In the genomic region with DNA sequence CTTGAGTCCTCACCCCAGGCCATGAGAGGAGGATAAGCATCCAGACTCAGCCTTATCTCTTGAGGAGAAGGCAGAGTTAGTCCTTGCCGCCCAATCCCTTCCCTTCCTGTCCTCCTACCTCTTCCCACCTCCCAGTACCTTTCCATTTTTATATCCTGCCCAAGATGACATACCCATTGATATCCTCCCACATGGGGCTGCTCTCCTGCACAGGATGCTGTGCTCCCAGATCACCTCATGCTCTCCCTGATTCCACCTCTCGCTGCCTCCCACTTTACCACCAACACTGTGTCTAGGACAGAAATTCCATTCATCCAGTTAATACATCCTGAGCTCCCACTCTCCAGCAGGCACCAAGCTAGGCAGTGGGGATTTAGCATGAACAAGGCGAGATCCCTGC, we compare ENCODE assay signal across 1 cellular context.
TF ChIP-seq lines count a peak whose summit lies in the region.

No MANE protein-coding gene starts in this region.

TF ChIP-seq in IMR-90, 13 proteins besides CTCF, POLR2A, EP300 and RAD21:
- TF ChIP-seq, protein P1, sequence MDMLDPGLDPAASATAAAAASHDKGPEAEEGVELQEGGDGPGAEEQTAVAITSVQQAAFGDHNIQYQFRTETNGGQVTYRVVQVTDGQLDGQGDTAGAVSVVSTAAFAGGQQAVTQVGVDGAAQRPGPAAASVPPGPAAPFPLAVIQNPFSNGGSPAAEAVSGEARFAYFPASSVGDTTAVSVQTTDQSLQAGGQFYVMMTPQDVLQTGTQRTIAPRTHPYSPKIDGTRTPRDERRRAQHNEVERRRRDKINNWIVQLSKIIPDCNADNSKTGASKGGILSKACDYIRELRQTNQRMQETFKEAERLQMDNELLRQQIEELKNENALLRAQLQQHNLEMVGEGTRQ (IDR thresholded peaks at IDR 0.05; ENCODE audit: low read depth, low read length) = no peak
- TF ChIP-seq MXI1 (IDR thresholded peaks at IDR 0.05; ENCODE audit: borderline replicate concordance, low read depth, low read length) = no peak
- TF ChIP-seq MAZ (IDR thresholded peaks at IDR 0.05; ENCODE audit: borderline replicate concordance, low read depth, low read length) = no peak
- no peak for TF ChIP-seq RFX5 (IDR thresholded peaks at IDR 0.05; ENCODE audit: low read depth, low read length)
- TF ChIP-seq FOS (IDR thresholded peaks at IDR 0.05; ENCODE audit: low read depth, low read length) = no peak
- TF ChIP-seq BHLHE40 (IDR thresholded peaks at IDR 0.05; ENCODE audit: low read depth, low read length) = no peak
- no peak for TF ChIP-seq RCOR1 (IDR thresholded peaks at IDR 0.05; ENCODE audit: insufficient replicate concordance, low read length)
- TF ChIP-seq, protein P2, sequence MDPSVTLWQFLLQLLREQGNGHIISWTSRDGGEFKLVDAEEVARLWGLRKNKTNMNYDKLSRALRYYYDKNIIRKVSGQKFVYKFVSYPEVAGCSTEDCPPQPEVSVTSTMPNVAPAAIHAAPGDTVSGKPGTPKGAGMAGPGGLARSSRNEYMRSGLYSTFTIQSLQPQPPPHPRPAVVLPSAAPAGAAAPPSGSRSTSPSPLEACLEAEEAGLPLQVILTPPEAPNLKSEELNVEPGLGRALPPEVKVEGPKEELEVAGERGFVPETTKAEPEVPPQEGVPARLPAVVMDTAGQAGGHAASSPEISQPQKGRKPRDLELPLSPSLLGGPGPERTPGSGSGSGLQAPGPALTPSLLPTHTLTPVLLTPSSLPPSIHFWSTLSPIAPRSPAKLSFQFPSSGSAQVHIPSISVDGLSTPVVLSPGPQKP (IDR thresholded peaks at IDR 0.05; ENCODE audit: borderline replicate concordance, low read depth, low read length) = no peak
- no peak for TF ChIP-seq CEBPB (IDR thresholded peaks at IDR 0.05; ENCODE audit: low read depth, low read length)
- TF ChIP-seq NFE2L2 (IDR thresholded peaks at IDR 0.05; ENCODE audit: low read depth, low read length) = no peak
- no peak for TF ChIP-seq MAFK (IDR thresholded peaks at IDR 0.05; ENCODE audit: low read depth, low read length)
- TF ChIP-seq CHD1 (IDR thresholded peaks at IDR 0.05; ENCODE audit: low read depth, low read length) = no peak
- no peak for TF ChIP-seq SMC3 (IDR thresholded peaks at IDR 0.05; ENCODE audit: low read depth, low read length)
